In genomic region chr9:94588681-94589080, GRCh38 we compare ENCODE assay signal across 36 cellular contexts.
"Had no signal": no experiment of that assay in that cellular context is flagged by ENCODE, and none has a peak within 500 bp of the region (broad histone marks: within the 10 kb centered on the region; RNA-seq: fewer than 3 reads in every experiment).

No MANE protein-coding gene starts in this region.

- H3K27ac Mint-ChIP-seq: activated B cell treated with CpG ODN at 0.5 μM for 24 hours; activated CD4-positive, alpha-beta memory T cell treated with anti-CD3 and anti-CD28 coated beads for 36 hours; activated CD4-positive, alpha-beta T cell treated with anti-CD3 and anti-CD28 coated beads, Interleukin-2, amount 10 ng/mL, durations not matched to agents 24 days and 14 days; activated CD8-positive, alpha-beta memory T cell treated with anti-CD3 and anti-CD28 coated beads, Interleukin-2, amount 10 ng/mL, durations not matched to agents 7 days and 5 days; activated CD8-positive, alpha-beta T cell treated with anti-CD3 and anti-CD28 coated beads for 36 hours; activated naive CD4-positive, alpha-beta T cell treated with anti-CD3 and anti-CD28 coated beads for 36 hours; activated naive CD4-positive, alpha-beta T cell treated with anti-CD3 and anti-CD28 coated beads, Interleukin-2, amount 50 U/mL, for 72 hours; activated naive CD8-positive, alpha-beta T cell treated with anti-CD3 and anti-CD28 coated beads for 36 hours; activated T-cell treated with anti-CD3 and anti-CD28 coated beads, Interleukin-2, amount 50 U/mL, for 72 hours; activated T-helper 1 cell treated with anti-CD3 and anti-CD28 coated beads, Interleukin-12 subunit alpha, Interleukin-12 subunit beta, Interleukin-2, Interleukin-4 antibody, amounts not matched to agents 30 ng/mL and 10 ng/mL and 1 ng/mL, durations not matched to agents 14 hours and 24 hours and 36 hours; activated T-helper 17 cell treated with anti-CD3 and anti-CD28 coated beads, Interleukin-2, amount 50 U/mL, for 72 hours; T-helper 1 cell treated with Interleukin-12 subunit alpha and Interleukin-12 subunit beta and Interleukin-4 antibody, amounts not matched to agents 30 μg/mL and 1 μg/mL, for 36 hours; T-helper 2 cell treated with Interferon-gamma antibody and Interleukin-4, amounts not matched to agents 5 μg/mL and 100 μg/mL, for 36 hours had no signal

- ATAC-seq: activated CD8-positive, alpha-beta memory T cell treated with anti-CD3 and anti-CD28 coated beads, Interleukin-2, amount 10 ng/mL, durations not matched to agents 7 days and 5 days; activated CD8-positive, alpha-beta T cell treated with anti-CD3 and anti-CD28 coated beads for 36 hours; activated naive CD4-positive, alpha-beta T cell treated with anti-CD3 and anti-CD28 coated beads, Interleukin-2, amount 50 U/mL, for 72 hours; activated T-cell treated with anti-CD3 and anti-CD28 coated beads, Interleukin-2, amount 50 U/mL, for 4 hours; activated T-cell treated with anti-CD3 and anti-CD28 coated beads, Interleukin-2, amount 50 U/mL, for 72 hours; activated T-helper 17 cell treated with anti-CD3 and anti-CD28 coated beads, Interleukin-2, amount 50 U/mL, for 72 hours; body of pancreas had no signal

- DNase-seq: activated B cell treated with CpG ODN at 0.5 μM for 24 hours; activated CD4-positive, alpha-beta memory T cell treated with anti-CD3 and anti-CD28 coated beads for 36 hours; activated CD4-positive, alpha-beta T cell treated with anti-CD3 and anti-CD28 coated beads for 4 hours; activated CD4-positive, alpha-beta T cell treated with anti-CD3 and anti-CD28 coated beads, Interleukin-2, amount 10 ng/mL, durations not matched to agents 24 days and 14 days; activated CD4-positive, alpha-beta T cell treated with anti-CD3 and anti-CD28 coated beads, Interleukin-2, amount 50 U/mL, for 1 hour; activated CD4-positive, alpha-beta T cell treated with anti-CD3 and anti-CD28 coated beads, Interleukin-2, amount 50 U/mL, for 4 hours; activated CD4-positive, CD25-positive, alpha-beta regulatory T cell treated with anti-CD3 and anti-CD28 coated beads, Interleukin-2, amount 50 U/mL, for 72 hours; activated CD8-positive, alpha-beta memory T cell treated with anti-CD3 and anti-CD28 coated beads, Interleukin-2, amount 10 ng/mL, durations not matched to agents 7 days and 5 days; activated CD8-positive, alpha-beta T cell treated with anti-CD3 and anti-CD28 coated beads for 36 hours; activated effector memory CD4-positive, alpha-beta T cell treated with anti-CD3 and anti-CD28 coated beads, Interleukin-2, amount 50 U/mL, for 16 hours; activated gamma-delta T cell treated with Interleukin-2 at 50 U/mL for 16 hours; activated naive CD4-positive, alpha-beta T cell; activated naive CD4-positive, alpha-beta T cell treated with anti-CD3 and anti-CD28 coated beads for 36 hours; activated naive CD4-positive, alpha-beta T cell treated with anti-CD3 and anti-CD28 coated beads, Interleukin-2, amount 50 U/mL, for 16 hours; activated naive CD8-positive, alpha-beta T cell treated with anti-CD3 and anti-CD28 coated beads for 36 hours; activated T-cell treated with anti-CD3 and anti-CD28 coated beads for 4 hours; activated T-cell treated with anti-CD3 and anti-CD28 coated beads, Interleukin-2, amount 50 U/mL, for 1 hour; activated T-cell treated with anti-CD3 and anti-CD28 coated beads, Interleukin-2, amount 50 U/mL, for 4 hours; activated T-cell treated with anti-CD3 and anti-CD28 coated beads, Interleukin-2, amount 50 U/mL, for 72 hours; adrenal gland; amniotic stem cell; aorta; body of pancreas; brain microvascular endothelial cell; SW 1271; T-helper 1 cell; T-helper 2 cell; T-helper 9 cell had no signal

- H3K36me3 ChIP-seq: adrenal gland, brain microvascular endothelial cell, breast epithelium had no signal

- H3K27me3 Mint-ChIP-seq: activated CD4-positive, alpha-beta T cell treated with anti-CD3 and anti-CD28 coated beads, Interleukin-2, amount 10 ng/mL, durations not matched to agents 24 days and 14 days had no signal

- H3K36me3 Mint-ChIP-seq: activated CD4-positive, alpha-beta memory T cell treated with anti-CD3 and anti-CD28 coated beads for 36 hours; activated CD8-positive, alpha-beta memory T cell treated with anti-CD3 and anti-CD28 coated beads, Interleukin-2, amount 10 ng/mL, durations not matched to agents 7 days and 5 days; activated naive CD4-positive, alpha-beta T cell treated with anti-CD3 and anti-CD28 coated beads, Interleukin-2, amount 50 U/mL, for 72 hours; activated naive CD8-positive, alpha-beta T cell treated with anti-CD3 and anti-CD28 coated beads for 36 hours had no signal

- H3K4me1 ChIP-seq: adrenal gland, breast epithelium had no signal

- H3K27ac ChIP-seq: adrenal gland, body of pancreas, brain microvascular endothelial cell, breast epithelium, VCaP had no signal

- H3K4me1 Mint-ChIP-seq: activated B cell treated with CpG ODN at 0.5 μM for 24 hours had no signal

- H3K27me3 ChIP-seq: adrenal gland, body of pancreas, brain microvascular endothelial cell, breast epithelium had no signal

- H3K4me3 Mint-ChIP-seq: activated B cell treated with CpG ODN at 0.5 μM for 24 hours; activated CD4-positive, alpha-beta memory T cell treated with anti-CD3 and anti-CD28 coated beads for 36 hours; activated CD4-positive, alpha-beta T cell treated with anti-CD3 and anti-CD28 coated beads, Interleukin-2, amount 10 ng/mL, durations not matched to agents 24 days and 14 days; activated CD8-positive, alpha-beta memory T cell treated with anti-CD3 and anti-CD28 coated beads, Interleukin-2, amount 10 ng/mL, durations not matched to agents 7 days and 5 days; activated CD8-positive, alpha-beta T cell treated with anti-CD3 and anti-CD28 coated beads for 36 hours; activated naive CD4-positive, alpha-beta T cell treated with anti-CD3 and anti-CD28 coated beads for 36 hours; activated naive CD8-positive, alpha-beta T cell treated with anti-CD3 and anti-CD28 coated beads for 36 hours; activated T-cell treated with anti-CD3 and anti-CD28 coated beads, Interleukin-2, amount 50 U/mL, for 4 hours; activated T-cell treated with anti-CD3 and anti-CD28 coated beads, Interleukin-2, amount 50 U/mL, for 72 hours; activated T-helper 1 cell treated with anti-CD3 and anti-CD28 coated beads, Interleukin-12 subunit alpha, Interleukin-12 subunit beta, Interleukin-2, Interleukin-4 antibody, amounts not matched to agents 30 ng/mL and 10 ng/mL and 1 ng/mL, durations not matched to agents 14 hours and 24 hours and 36 hours; activated T-helper 17 cell treated with anti-CD3 and anti-CD28 coated beads, Interleukin-2, amount 50 U/mL, for 72 hours; central memory CD8-positive, alpha-beta T cell; T-helper 1 cell treated with Interleukin-12 subunit alpha and Interleukin-12 subunit beta and Interleukin-4 antibody, amounts not matched to agents 30 μg/mL and 1 μg/mL, for 36 hours; T-helper 2 cell treated with Interferon-gamma antibody and Interleukin-4, amounts not matched to agents 5 μg/mL and 100 μg/mL, for 36 hours had no signal

- H3K9me3 ChIP-seq: adrenal gland, body of pancreas, breast epithelium had no signal

- H3K4me3 ChIP-seq: adrenal gland, body of pancreas, breast epithelium had no signal

- H3K9me3 Mint-ChIP-seq: activated B cell treated with CpG ODN at 0.5 μM for 24 hours; activated CD4-positive, alpha-beta memory T cell treated with anti-CD3 and anti-CD28 coated beads for 36 hours; activated CD4-positive, alpha-beta T cell treated with anti-CD3 and anti-CD28 coated beads, Interleukin-2, amount 10 ng/mL, durations not matched to agents 24 days and 14 days; activated CD8-positive, alpha-beta T cell treated with anti-CD3 and anti-CD28 coated beads for 36 hours; activated naive CD4-positive, alpha-beta T cell treated with anti-CD3 and anti-CD28 coated beads for 36 hours; activated naive CD4-positive, alpha-beta T cell treated with anti-CD3 and anti-CD28 coated beads, Interleukin-2, amount 50 U/mL, for 72 hours; activated naive CD8-positive, alpha-beta T cell treated with anti-CD3 and anti-CD28 coated beads for 36 hours; activated T-cell treated with anti-CD3 and anti-CD28 coated beads, Interleukin-2, amount 50 U/mL, for 4 hours; activated T-cell treated with anti-CD3 and anti-CD28 coated beads, Interleukin-2, amount 50 U/mL, for 72 hours; activated T-helper 1 cell treated with anti-CD3 and anti-CD28 coated beads, Interleukin-12 subunit alpha, Interleukin-12 subunit beta, Interleukin-2, Interleukin-4 antibody, amounts not matched to agents 30 ng/mL and 10 ng/mL and 1 ng/mL, durations not matched to agents 14 hours and 24 hours and 36 hours; activated T-helper 17 cell treated with anti-CD3 and anti-CD28 coated beads, Interleukin-2, amount 50 U/mL, for 72 hours; central memory CD8-positive, alpha-beta T cell; T-helper 1 cell treated with Interleukin-12 subunit alpha and Interleukin-12 subunit beta and Interleukin-4 antibody, amounts not matched to agents 30 μg/mL and 1 μg/mL, for 36 hours; T-helper 2 cell treated with Interferon-gamma antibody and Interleukin-4, amounts not matched to agents 5 μg/mL and 100 μg/mL, for 36 hours had no signal
